ENCODE assay signal across 8 cellular contexts in genomic region chr6:116101298-116101718, GRCh38. TPM values are rescaled to one million over a fixed set of nuclear protein-coding genes. Genes with fewer than 3 reads are reported as not detected.
DNase-seq lines count a peak whose midpoint lies in the region; TF ChIP-seq lines count a peak whose summit lies in the region.

No MANE protein-coding gene starts in this region.

- DNase-seq in Calu3: no peak
- DNase-seq in dorsolateral prefrontal cortex: no peak
- no peak for DNase-seq in nephron progenitor cell
- no peak for DNase-seq in NK-92 (lab: John Stamatoyannopoulos, UW; ENCODE audit: unreplicated experiment)
- DNase-seq in stimulated activated naive CD4-positive, alpha-beta T cell (lab: John Stamatoyannopoulos, UW): no peak
- DNase-seq in HT-29 (ENCODE audit: low spot score): no peak
- no peak for DNase-seq in NCI-H69 (lab: John Stamatoyannopoulos, UW)

- H3K9me3 Mint-ChIP-seq in Calu3 (ENCODE audit: low read depth, unreplicated experiment): no peaks in the 10 kb centered on the region
- peaks cover 7% of the 10 kb centered on the region for H3K9me3 Mint-ChIP-seq in nephron progenitor cell

- peak overlapping the region; percentile 75 to 99 (median 97) for H3K27ac ChIP-seq in dorsolateral prefrontal cortex

- no TSS peak for BruUV-seq in Calu3 (replicated peaks; lab: Mats Ljungman, UMichigan)

- CTCF ChIA-PET in Calu3 (lab: Charles Lee): interaction anchor here (0.6 to 2.2 kb wide), 3 partner anchors 11 to 1429 kb away, joined by 3 to 21 read pairs (median 3); no protein-coding TSS in a partner anchor

- peak overlapping the region; percentile 72 for H3K27ac Mint-ChIP-seq in Calu3 (ENCODE audit: unreplicated experiment)
- peak overlapping the region; percentile 97 for H3K27ac Mint-ChIP-seq in nephron progenitor cell

- H3K4me3 Mint-ChIP-seq in Calu3 (ENCODE audit: low read depth, unreplicated experiment): peak overlapping the region; percentile 92
- H3K4me3 Mint-ChIP-seq in nephron progenitor cell: peak overlapping the region; percentile 95

- H3K36me3 Mint-ChIP-seq in Calu3 (ENCODE audit: insufficient read depth, unreplicated experiment): peaks cover 32% of the 10 kb centered on the region
- H3K36me3 Mint-ChIP-seq in nephron progenitor cell (ENCODE audit: low read depth): peaks cover 5% of the 10 kb centered on the region

- intact Hi-C loops in Calu3 (cut with micrococcal nuclease; ENCODE audit: unreplicated experiment): loop anchor here (1.0 kb wide), 1 partner anchor 90 kb away; no protein-coding TSS in a partner anchor
- intact Hi-C loops in dorsolateral prefrontal cortex (cut with DNase I): loop anchor here (2.0 to 10.0 kb wide), 4 partner anchors 89 to 129 kb away; no protein-coding TSS in a partner anchor

- no peaks in the 10 kb centered on the region for H3K27me3 ChIP-seq in dorsolateral prefrontal cortex

- no peak for TF ChIP-seq CTCF in Calu3 (IDR thresholded peaks at IDR 0.05; ENCODE audit: unreplicated experiment)
- peak in 3 of 56 donors; percentile 1 to 15 (median 2) for TF ChIP-seq CTCF in dorsolateral prefrontal cortex (IDR thresholded peaks at IDR 0.05 in 54 of 56, conservative IDR thresholded peaks at IDR 0.05 in 2 of 56; ENCODE audit: low read depth in 1 of 56, partially characterized antibody in 56 of 56)
- TF ChIP-seq CTCF in nephron progenitor cell (IDR thresholded peaks at IDR 0.05): no peak

- H3K4me1 Mint-ChIP-seq in Calu3 (ENCODE audit: low read depth, unreplicated experiment) (peaks cover 65% of the 10 kb centered on the region), nephron progenitor cell (peaks cover 60% of the 10 kb centered on the region)

- no peaks in the 10 kb centered on the region for H3K27me3 Mint-ChIP-seq in Calu3 (ENCODE audit: unreplicated experiment)
- H3K27me3 Mint-ChIP-seq in nephron progenitor cell (ENCODE audit: low read depth, poor library complexity): peaks cover 9% of the 10 kb centered on the region

- H3K4me3 ChIP-seq in dorsolateral prefrontal cortex: peak overlapping the region; percentile 52 to 95 (median 88)

TF ChIP-seq in PFSK-1, 5 proteins besides CTCF, POLR2A, EP300 and RAD21:
- TF ChIP-seq SIN3A (IDR thresholded peaks at IDR 0.05; ENCODE audit: borderline replicate concordance, insufficient read depth, low read length) (0 out of 2 replicates have a peak, but pooled peaks have one; percentile 27), POLR2AphosphoS5 (IDR thresholded peaks at IDR 0.05; ENCODE audit: low read depth, low read length) (no peak), TAF1 (IDR thresholded peaks at IDR 0.05; ENCODE audit: borderline replicate concordance, insufficient read depth, low read length) (no peak; the same call in 1 of the 2 replicates), REST (IDR thresholded peaks at IDR 0.05; ENCODE audit: insufficient read depth in 1 of 2, low read depth in 2 of 2, low read length in 2 of 2) (no peak)

RNA-seq across cellular contexts. Expression of gene NT5DC1, which starts 0.7 kb away (rescaled TPM):
- total RNA-seq in Calu3 (2022) (45.2 and 61.9 TPM in 2 replicates), dorsolateral prefrontal cortex (100 to 1,000 TPM in 1 of 120 experiments, 10 to 100 TPM in 119; 19.0 to 111 (median 44.0) TPM)
- 27.6 TPM for polyA plus RNA-seq in PFSK-1 (2012; ENCODE audit: insufficient read length, low read depth)
- 9.4 and 20.5 TPM in 2 replicates for total RNA-seq in HT-29 (2014; rRNA removed; shearing (Covaris generic))

RNA-seq across cellular contexts. Expression of gene COL10A1, which starts 24.6 kb away (rescaled TPM):
- total RNA-seq in Calu3 (2022) (not detected in 2 replicates), dorsolateral prefrontal cortex (1 to 10 TPM in 100 of 120 experiments, under 1 TPM in 20; 0.14 to 5.8 (median 1.9) TPM)
- not detected for polyA plus RNA-seq in PFSK-1 (2012; ENCODE audit: insufficient read length, low read depth)
- total RNA-seq in HT-29 (2014; rRNA removed; shearing (Covaris generic)): not detected in 2 replicates

RNA-seq across cellular contexts. Expression of gene FRK, which starts 40.6 kb away (rescaled TPM):
- total RNA-seq in Calu3 (2022) (21.1 and 21.2 TPM in 2 replicates), dorsolateral prefrontal cortex (1 to 10 TPM in 102 of 120 experiments, under 1 TPM in 18; 0.63 to 3.4 (median 1.4) TPM)
- not detected for polyA plus RNA-seq in PFSK-1 (2012; ENCODE audit: insufficient read length, low read depth)
- total RNA-seq in HT-29 (2014; rRNA removed; shearing (Covaris generic)): 2.0 and 2.1 TPM in 2 replicates
